ENCODE assay signal across 9 cellular contexts in the genomic region with DNA sequence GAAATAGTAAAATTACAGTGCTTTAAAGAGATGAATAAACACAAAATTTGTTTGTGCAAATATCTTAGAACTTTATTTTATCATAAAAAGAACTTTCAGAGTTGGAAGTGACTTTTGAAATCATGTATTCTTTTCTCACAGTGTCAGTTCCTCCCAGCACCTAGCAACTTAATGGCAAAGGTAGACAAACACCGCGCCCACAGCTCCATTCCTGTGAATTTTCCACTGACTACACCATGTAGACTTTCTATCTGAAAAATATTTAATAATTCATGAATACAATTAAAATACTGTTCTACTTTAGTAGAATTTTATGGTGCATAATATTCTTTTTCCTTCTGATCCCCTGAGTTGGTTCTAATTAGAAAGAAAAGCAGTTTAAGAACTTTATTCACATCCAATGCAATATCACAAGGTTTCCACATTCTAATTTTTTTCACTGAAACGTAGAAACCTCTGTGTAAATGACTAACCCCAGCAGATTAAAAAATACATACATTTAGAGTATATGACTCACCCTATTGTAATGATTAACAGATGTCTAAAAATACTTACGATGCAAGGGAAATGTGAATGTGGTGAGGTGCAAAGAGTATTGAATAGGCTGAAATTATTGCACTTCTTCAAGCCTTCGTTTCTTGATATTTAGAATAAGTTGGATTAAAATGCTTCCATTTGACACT.
DNase-seq lines count a peak whose midpoint lies in the region; ATAC-seq, FAIRE-seq and TF ChIP-seq lines count a peak whose summit lies in the region.
"Had no signal": no experiment of that assay in that cellular context is flagged by ENCODE, and none has a peak within 500 bp of the region (broad histone marks: within the 10 kb centered on the region; RNA-seq: fewer than 3 reads in every experiment).

No MANE protein-coding gene starts in this region.

- DNase-seq in H54 (ENCODE audit: insufficient read length, low spot score) (no peak), fibroblast of the conjunctiva (ENCODE audit: low read depth) (peak; percentile 22), sciatic nerve (ENCODE audit: low spot score) (no peak), posterior vena cava (ENCODE audit: low spot score) (no peak), D721Med (ENCODE audit: insufficient read length, low spot score) (no peak), NCI-H1694 (lab: John Stamatoyannopoulos, UW) (no peak)
- DNase-seq: stimulated activated CD4-positive, alpha-beta T cell treated with anti-CD3 and anti-CD28 coated beads, Interleukin-15, amount 100 ng/mL, for 24 hours had no signal

- intact Hi-C loops in sciatic nerve (cut with DNase I), result no loop called here
- intact Hi-C loops in posterior vena cava (cut with DNase I), result no loop called here

- peak; percentile 41 for FAIRE-seq in H54 (lab: Jason Lieb, UNC)
- FAIRE-seq in D721Med (lab: Jason Lieb, UNC), result no peak

- TF ChIP-seq POLR2A in H54 (IDR thresholded peaks at IDR 0.05; ENCODE audit: low read depth, low read length), result no peak

- peak; percentile 71 for ATAC-seq in GM18520 (IDR thresholded peaks at IDR 0.05; ENCODE audit: unreplicated experiment)
- ATAC-seq in HG03521 (IDR thresholded peaks at IDR 0.05; ENCODE audit: unreplicated experiment), result peak; percentile 73
- no peak for ATAC-seq in sciatic nerve

- no peak for TF ChIP-seq CTCF in D721Med (IDR thresholded peaks at IDR 0.05; ENCODE audit: insufficient read depth, missing control alignments)
